ENCODE assay signal across 10 cellular contexts in genomic region chr2:31190188-31190587, GRCh38. TPM values are rescaled to one million over a fixed set of nuclear protein-coding genes. Genes with fewer than 3 reads are reported as not detected.
"Had no signal": no experiment of that assay in that cellular context is flagged by ENCODE, and none has a peak within 500 bp of the region (broad histone marks: within the 10 kb centered on the region; RNA-seq: fewer than 3 reads in every experiment).

No MANE protein-coding gene starts in this region.

- H3K27ac ChIP-seq: GM23248 had no signal

- H3K4me1 ChIP-seq: HAP-1 had no signal

- H3K9me3 ChIP-seq: HAP-1 had no signal

- FAIRE-seq: HTR-8/SVneo, K562 had no signal

- ATAC-seq: HCT116, K562 had no signal

- H2AFZ ChIP-seq: GM23248 had no signal

- H3K4me3 ChIP-seq: GM23248, HAP-1, K562 had no signal

- DNase-seq: GM23248, GOT3, H7, HFFc6, KG1 had no signal

- H3K9ac ChIP-seq: GM23248 had no signal

- H3K36me3 ChIP-seq: HAP-1 had no signal

RNA-seq across cellular contexts. Expression of gene CAPN14, which starts 27.1 kb away (rescaled TPM):
- total RNA-seq: HT-29, K562 had no signal
- polyA plus RNA-seq: GM23248, K562 had no signal

RNA-seq across cellular contexts. Expression of gene EHD3, which starts 43.8 kb away (rescaled TPM):
- total RNA-seq: HT-29 had no signal

RNA-seq across cellular contexts. Expression of gene GALNT14, which starts 51.9 kb away (rescaled TPM):
- total RNA-seq: K562 had no signal
